In the genomic region with DNA sequence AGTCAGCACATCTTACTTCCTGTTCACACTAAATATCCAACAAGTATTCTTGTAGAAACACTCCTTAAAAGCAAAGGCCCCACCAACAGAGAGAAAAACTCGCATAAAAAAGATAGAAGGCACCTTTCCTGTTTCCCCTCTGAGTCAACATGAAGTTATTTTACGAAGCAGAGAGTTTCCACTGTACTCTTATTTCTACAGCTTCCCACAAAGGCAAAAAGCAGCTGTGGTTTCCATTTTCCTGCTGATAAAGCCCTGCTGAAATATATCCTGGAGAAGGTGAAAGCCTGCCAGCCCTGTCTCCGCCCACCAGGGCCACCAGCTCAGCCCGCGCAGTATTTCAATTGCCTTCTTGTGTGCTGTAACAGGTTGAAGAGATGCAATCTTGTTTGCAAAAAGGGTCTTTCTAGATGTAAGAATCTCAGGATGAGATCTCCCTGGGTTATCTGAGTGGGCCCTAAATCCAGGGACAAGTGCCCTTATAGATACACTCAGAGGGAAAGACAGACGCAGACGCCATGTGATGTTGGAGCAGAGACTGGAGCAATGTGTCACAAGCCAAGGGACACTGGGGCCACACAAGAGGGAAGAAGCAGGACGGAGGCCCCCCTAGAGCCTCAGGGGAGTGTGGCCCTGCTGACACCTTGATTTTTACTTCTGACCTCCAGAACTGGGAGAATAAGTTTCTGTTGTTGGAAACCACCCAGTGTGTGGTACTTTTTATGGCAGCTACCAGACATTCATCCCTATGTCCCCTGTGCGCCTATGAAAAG, we compare ENCODE assay signal across 8 cellular contexts. TPM values are rescaled to one million over a fixed set of nuclear protein-coding genes. Genes with fewer than 3 reads are reported as not detected.
A peak's percentile ranks its signal among the peaks of the same experiment; 100 is the strongest.
DNase-seq lines count a peak whose midpoint lies in the region; ATAC-seq and TF ChIP-seq lines count a peak whose summit lies in the region.

No MANE protein-coding gene starts in this region.

- H3K36me3 Mint-ChIP-seq in GM23338 (ENCODE audit: low read depth) (peaks cover 23% of the 10 kb centered on the region), T-helper 17 cell (ENCODE audit: low read depth) (peaks cover 14% of the 10 kb centered on the region), nephron (ENCODE audit: low read depth) (peaks cover 13% of the 10 kb centered on the region)

- no peak overlapping the region for H2AFZ ChIP-seq in GM23338

- H3K27me3 Mint-ChIP-seq in GM23338 (ENCODE audit: insufficient read depth, low read depth, poor library complexity): peaks cover 9% of the 10 kb centered on the region
- no peaks in the 10 kb centered on the region for H3K27me3 Mint-ChIP-seq in T-helper 17 cell
- no peaks in the 10 kb centered on the region for H3K27me3 Mint-ChIP-seq in nephron (ENCODE audit: low read depth)

- no peaks in the 10 kb centered on the region for H3F3A ChIP-seq in GM23338 (replicated peaks; ENCODE audit: low read depth)

- TF ChIP-seq EP300 in esophagus muscularis mucosa (IDR thresholded peaks at IDR 0.05): no peak

- no peak overlapping the region for H3K4me3 Mint-ChIP-seq in GM23338
- peak overlapping the region; percentile 86 for H3K4me3 Mint-ChIP-seq in T-helper 17 cell
- H3K4me3 Mint-ChIP-seq in nephron: peak overlapping the region in 1 of 3 experiments; percentile 16

- H3K9me2 ChIP-seq in GM23338 (ENCODE audit: insufficient read depth): no peaks in the 10 kb centered on the region

- TF ChIP-seq CTCF in GM23338 (conservative IDR thresholded peaks at IDR 0.05; ENCODE audit: low read depth in 2 of 2): no peak
- TF ChIP-seq CTCF in cardiac fibroblast (IDR thresholded peaks at IDR 0.05; ENCODE audit: low read depth, low read length): no peak
- TF ChIP-seq CTCF in nephron (IDR thresholded peaks at IDR 0.05; ENCODE audit: unreplicated experiment in 3 of 3): no peak
- no peak for TF ChIP-seq CTCF in esophagus muscularis mucosa (IDR thresholded peaks at IDR 0.05)

- H3K4me1 Mint-ChIP-seq in GM23338: peaks cover 38% of the 10 kb centered on the region
- H3K4me1 Mint-ChIP-seq in T-helper 17 cell: peaks cover 79% of the 10 kb centered on the region
- H3K4me1 Mint-ChIP-seq in nephron: peaks cover 43% of the 10 kb centered on the region

- DNase-seq in GM23338 (ENCODE audit: low spot score) (no peak), T-helper 17 cell (peak in 1 of 3 donors; percentile 19), cardiac fibroblast (ENCODE audit: low read depth in 2 of 2) (peak; percentile 15 to 82), esophagus muscularis mucosa (ENCODE audit: extremely low spot score) (no peak), iPS-NIHi11 (ENCODE audit: low spot score) (no peak)

- H3K9me3 Mint-ChIP-seq in GM23338 (0 out of 3 replicates have a peak, but pooled peaks cover 6% of the 10 kb centered on the region), nephron (no peaks in the 10 kb centered on the region)

- intact Hi-C loops in esophagus muscularis mucosa (cut with DNase I): no loop called here

- H3K9me3 ChIP-seq in T-helper 17 cell (ENCODE audit: control insufficient read depth, low read length, poor library complexity, severe bottlenecking) (no peaks in the 10 kb centered on the region), esophagus muscularis mucosa (no peaks in the 10 kb centered on the region)

- H3K4me1 ChIP-seq in GM23338 (ENCODE audit: insufficient read depth): peaks cover 17% of the 10 kb centered on the region
- peaks cover 6 to 28% (median 14%) of the 10 kb centered on the region in 4 donors for H3K4me1 ChIP-seq in esophagus muscularis mucosa

- H3K36me3 ChIP-seq in GM23338 (ENCODE audit: insufficient read depth) (no peaks in the 10 kb centered on the region), esophagus muscularis mucosa (peaks cover 0 to 6% (median 0%) of the 10 kb centered on the region in 4 donors)

- no peak overlapping the region for H3K4me3 ChIP-seq in GM23338
- H3K4me3 ChIP-seq in cardiac fibroblast (replicated peaks in 1 of 2; ENCODE audit: low read depth in 2 of 2, low read length in 2 of 2): no peak overlapping the region
- no peak overlapping the region for H3K4me3 ChIP-seq in esophagus muscularis mucosa

- peaks cover 81% of the 10 kb centered on the region for H3K79me2 ChIP-seq in GM23338 (replicated peaks; ENCODE audit: insufficient read depth)

- peak overlapping the region; percentile 78; the same call in 1 of the 2 replicates for H3K27ac ChIP-seq in GM23338 (ENCODE audit: low read depth)
- peak overlapping the region in 1 of 4 donors; percentile 13 for H3K27ac ChIP-seq in esophagus muscularis mucosa (replicated peaks in 1 of 4)

- H3K27ac Mint-ChIP-seq in GM23338 (peak overlapping the region; percentile 60), T-helper 17 cell (peak overlapping the region; percentile 99), nephron (peak overlapping the region; percentile 84 to 95 (median 95))

- no peak for TF ChIP-seq POLR2A in esophagus muscularis mucosa (IDR thresholded peaks at IDR 0.05; ENCODE audit: low read depth)

- H4K20me1 ChIP-seq in GM23338 (replicated peaks; ENCODE audit: insufficient read depth): peaks cover 7% of the 10 kb centered on the region

- 0 out of 3 replicates have a peak, but pooled peaks have one; percentile 21 for ATAC-seq in GM23338
- ATAC-seq in T-helper 17 cell: peak; percentile 57
- no peak for ATAC-seq in GM18870 (IDR thresholded peaks at IDR 0.05; ENCODE audit: unreplicated experiment)
- ATAC-seq in HG03439 (IDR thresholded peaks at IDR 0.05; ENCODE audit: unreplicated experiment): no peak

- no peaks in the 10 kb centered on the region for H3K27me3 ChIP-seq in GM23338 (ENCODE audit: insufficient read depth)
- no peaks in the 10 kb centered on the region for H3K27me3 ChIP-seq in esophagus muscularis mucosa

- 81% methylated on average over 9 of the region's 9 CpGs for WGBS in esophagus muscularis mucosa

- peak overlapping the region; percentile 26; the same call in 1 of the 2 replicates for H3K4me2 ChIP-seq in GM23338

TF ChIP-seq in GM23338, 12 proteins besides CTCF, POLR2A, EP300 and RAD21 (continues in another document):
- TF ChIP-seq ZNF114 (CRISPR knock-in tag; IDR thresholded peaks at IDR 0.05) (no peak), ZNF331 (CRISPR knock-in tag; IDR thresholded peaks at IDR 0.05; ENCODE audit: low read depth) (no peak), STAT1 (IDR thresholded peaks at IDR 0.05; ENCODE audit: unreplicated experiment) (no peak), NANOG (IDR thresholded peaks at IDR 0.05; ENCODE audit: borderline replicate concordance) (no peak), POLR2AphosphoS5 (IDR thresholded peaks at IDR 0.05; ENCODE audit: low read depth) (no peak)
- TF ChIP-seq, protein P1, sequence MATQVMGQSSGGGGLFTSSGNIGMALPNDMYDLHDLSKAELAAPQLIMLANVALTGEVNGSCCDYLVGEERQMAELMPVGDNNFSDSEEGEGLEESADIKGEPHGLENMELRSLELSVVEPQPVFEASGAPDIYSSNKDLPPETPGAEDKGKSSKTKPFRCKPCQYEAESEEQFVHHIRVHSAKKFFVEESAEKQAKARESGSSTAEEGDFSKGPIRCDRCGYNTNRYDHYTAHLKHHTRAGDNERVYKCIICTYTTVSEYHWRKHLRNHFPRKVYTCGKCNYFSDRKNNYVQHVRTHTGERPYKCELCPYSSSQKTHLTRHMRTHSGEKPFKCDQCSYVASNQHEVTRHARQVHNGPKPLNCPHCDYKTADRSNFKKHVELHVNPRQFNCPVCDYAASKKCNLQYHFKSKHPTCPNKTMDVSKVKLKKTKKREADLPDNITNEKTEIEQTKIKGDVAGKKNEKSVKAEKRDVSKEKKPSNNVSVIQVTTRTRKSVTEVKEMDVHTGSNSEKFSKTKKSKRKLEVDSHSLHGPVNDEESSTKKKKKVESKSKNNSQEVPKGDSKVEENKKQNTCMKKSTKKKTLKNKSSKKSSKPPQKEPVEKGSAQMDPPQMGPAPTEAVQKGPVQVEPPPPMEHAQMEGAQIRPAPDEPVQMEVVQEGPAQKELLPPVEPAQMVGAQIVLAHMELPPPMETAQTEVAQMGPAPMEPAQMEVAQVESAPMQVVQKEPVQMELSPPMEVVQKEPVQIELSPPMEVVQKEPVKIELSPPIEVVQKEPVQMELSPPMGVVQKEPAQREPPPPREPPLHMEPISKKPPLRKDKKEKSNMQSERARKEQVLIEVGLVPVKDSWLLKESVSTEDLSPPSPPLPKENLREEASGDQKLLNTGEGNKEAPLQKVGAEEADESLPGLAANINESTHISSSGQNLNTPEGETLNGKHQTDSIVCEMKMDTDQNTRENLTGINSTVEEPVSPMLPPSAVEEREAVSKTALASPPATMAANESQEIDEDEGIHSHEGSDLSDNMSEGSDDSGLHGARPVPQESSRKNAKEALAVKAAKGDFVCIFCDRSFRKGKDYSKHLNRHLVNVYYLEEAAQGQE (IDR thresholded peaks at IDR 0.05; ENCODE audit: unreplicated experiment): no peak

RNA-seq across cellular contexts. Expression of a gene that starts 19.9 kb away (rescaled TPM):
- total RNA-seq in GM23338 (2014; rRNA removed; shearing (Covaris generic)): 48.0 and 63.0 TPM in 2 replicates
- polyA plus RNA-seq in GM23338 (2016; fragmentation: Nextera tagmentation; extraction: Ambion mirVana): 17.1 and 19.3 TPM in 2 replicates
- 100 to 1,000 TPM; 250 to 312 TPM for total RNA-seq in T-helper 17 cell
- 10 to 100 TPM in 3 of 4 donors, 1 to 10 TPM in 1; 7.9 to 14.1 (median 10.6) TPM for total RNA-seq in esophagus muscularis mucosa

Comparison
In these comparisons a context has a peak if more than half of its experiments do, and no peak if none do; other contexts are left out.
1. ATAC-seq: peak in GM23338 (single experiment) and T-helper 17 cell (single experiment); none in GM18870 (single experiment) and HG03439 (single experiment).
2. DNase-seq: peak in cardiac fibroblast (2 of 2); none in GM23338 (single experiment), esophagus muscularis mucosa (single experiment) and iPS-NIHi11 (single experiment).
3. Peak in every context shown above with its lines, with median percentiles within 50 percentile points of each other: H3K27ac Mint-ChIP-seq.